1 cellular context compared by ENCODE assay signal in the genomic region with DNA sequence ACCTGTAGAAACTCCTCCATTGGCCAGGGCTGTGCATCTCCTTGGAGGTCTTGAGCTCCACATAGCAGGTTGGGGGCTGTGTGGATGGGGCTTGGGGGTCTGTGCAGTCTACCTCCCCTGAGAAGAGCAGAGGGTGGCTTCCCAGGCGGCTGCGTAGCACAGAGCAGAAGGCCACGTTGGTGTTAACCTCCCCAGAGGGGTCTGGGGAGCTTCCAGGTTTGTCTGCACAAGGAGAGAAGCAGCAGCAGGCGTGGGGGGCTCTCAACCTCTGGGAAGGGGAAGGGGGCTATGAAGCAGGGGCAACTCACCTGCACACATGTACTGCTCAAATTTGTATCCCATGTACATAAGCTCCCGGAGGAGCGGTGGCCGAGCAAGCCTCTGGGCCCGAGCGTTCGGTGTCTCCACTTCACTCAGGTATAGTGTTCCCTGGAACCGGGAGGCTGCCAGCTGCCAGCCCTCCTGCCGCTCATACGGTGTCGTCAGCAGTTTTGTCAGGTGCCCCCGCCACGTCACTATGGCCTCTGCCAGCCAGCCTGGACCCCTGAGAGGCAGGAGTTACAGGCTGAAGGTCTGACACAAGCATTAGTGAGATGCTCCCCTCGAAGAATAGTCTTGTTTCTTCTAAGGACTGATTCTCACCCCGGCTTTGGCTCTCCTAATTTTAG.
TF ChIP-seq lines count a peak whose summit lies in the region.

No MANE protein-coding gene starts in this region.

TF ChIP-seq in HEK293, 187 proteins besides CTCF, POLR2A, EP300 and RAD21 (continued from another document):
- TF ChIP-seq ZNF558 (tag by site-specific recombination; IDR thresholded peaks at IDR 0.05): 0 out of 2 replicates have a peak, but pooled peaks have one; percentile 17
